ENCODE assay signal across 21 cellular contexts in the genomic region with DNA sequence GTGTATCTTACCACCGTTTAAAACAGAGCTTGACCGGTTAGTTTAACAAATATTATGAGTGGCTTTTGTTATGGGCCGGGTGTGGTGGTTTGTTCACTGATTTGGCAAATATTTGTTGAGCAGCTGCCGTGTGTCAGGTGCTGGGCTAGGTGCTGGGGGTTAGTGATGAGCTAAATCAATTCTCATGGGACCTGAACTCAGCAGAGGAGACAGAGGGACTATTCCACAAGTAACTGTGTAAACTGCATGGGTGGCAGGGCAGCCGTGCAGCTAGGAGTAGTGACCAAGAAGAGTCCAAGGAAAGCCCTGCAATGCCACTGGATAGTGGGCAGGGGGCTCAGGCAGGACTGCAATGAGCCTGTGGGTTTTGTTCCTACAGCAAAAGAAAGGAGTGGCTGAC. TPM values are rescaled to one million over a fixed set of nuclear protein-coding genes. Genes with fewer than 3 reads are reported as not detected.
DNase-seq lines count a peak whose midpoint lies in the region; ATAC-seq and TF ChIP-seq lines count a peak whose summit lies in the region.
"Had no signal": no experiment of that assay in that cellular context is flagged by ENCODE, and none has a peak within 500 bp of the region (broad histone marks: within the 10 kb centered on the region; RNA-seq: fewer than 3 reads in every experiment).

No MANE protein-coding gene starts in this region.

- H3K9me3 ChIP-seq in OCI-LY7 (ENCODE audit: low read length) (no peaks in the 10 kb centered on the region), mucosa of descending colon (no peaks in the 10 kb centered on the region)
- H3K9me3 ChIP-seq: ascending aorta, tibial nerve had no signal

- H4K20me1 ChIP-seq in OCI-LY7 (ENCODE audit: insufficient read depth, low read length): no peaks in the 10 kb centered on the region

- H3K9me2 ChIP-seq in OCI-LY7 (ENCODE audit: insufficient read depth, low read length): no peaks in the 10 kb centered on the region

- no peaks in the 10 kb centered on the region for H3K79me2 ChIP-seq in OCI-LY7 (ENCODE audit: insufficient read depth, low read depth, low read length)

- H3K36me3 ChIP-seq in OCI-LY7 (ENCODE audit: insufficient read depth, low read length) (no peaks in the 10 kb centered on the region), mucosa of descending colon (ENCODE audit: low read depth) (no peaks in the 10 kb centered on the region)
- H3K36me3 ChIP-seq: ascending aorta, tibial nerve had no signal

- POLR2A ChIA-PET in OCI-LY7 (lab: Charles Lee): interaction anchor here (0.7 kb wide), 1 partner anchor 159 kb away, joined by 3 read pairs; no protein-coding TSS in a partner anchor

- DNase-seq in DMS53 (lab: John Stamatoyannopoulos, UW) (peak; percentile 66), NAMALWA (ENCODE audit: low spot score) (peak; percentile 39), OCI-LY7 (ENCODE audit: low spot score) (peak; percentile 64), mucosa of descending colon (no peak), NCI-H187 (lab: John Stamatoyannopoulos, UW) (no peak), DMS79 treated with DMSO at 0.1 percent for 48 hours (lab: John Stamatoyannopoulos, UW) (no peak)
- DNase-seq in NK-92 treated with Interleukin-12 subunit alpha and Interleukin-12 subunit beta, amount 100 ng/mL, for 24 hours (lab: John Stamatoyannopoulos, UW): no peak
- DNase-seq: activated CD8-positive, alpha-beta T cell treated with anti-CD3 and anti-CD28 coated beads for 36 hours; activated T-cell treated with anti-CD3 and anti-CD28 coated beads, Interleukin-2, amount 50 U/mL, for 4 hours; foreskin fibroblast; hippocampal formation; NCI-H187 treated with DMSO at 0.1 percent for 48 hours; stimulated activated CD4-positive, alpha-beta T cell treated with anti-CD3 and anti-CD28 coated beads, Interleukin-2, amount 100 ng/mL, for 48 hours; stimulated activated naive CD8-positive, alpha-beta T cell treated with anti-CD3 and anti-CD28 coated beads, Interleukin-15, Interleukin-2, amounts not matched to agents 100 U/mL and 50 U/mL, for 24 hours; T-helper 9 cell had no signal

- H3K4me3 ChIP-seq in OCI-LY7 (ENCODE audit: low read depth, low read length, poor library complexity, severe bottlenecking) (no peak overlapping the region), mucosa of descending colon (no peak overlapping the region)
- H3K4me3 ChIP-seq: ascending aorta, K562, smooth muscle cell, tibial nerve had no signal

- TF ChIP-seq CTCF in OCI-LY7 (conservative IDR thresholded peaks at IDR 0.05; ENCODE audit: low read length): no peak
- no peak for TF ChIP-seq CTCF in mucosa of descending colon (IDR thresholded peaks at IDR 0.05)

- CTCF ChIA-PET in OCI-LY7 (lab: Charles Lee; ENCODE audit: unreplicated experiment): interaction anchor here (0.5 kb wide), 1 partner anchor 236 kb away, joined by 3 read pairs; no protein-coding TSS in a partner anchor

- no peak overlapping the region for H3K27ac ChIP-seq in OCI-LY7 (ENCODE audit: low read depth, low read length, poor library complexity, severe bottlenecking)
- H3K27ac ChIP-seq: ascending aorta, epithelial cell of prostate, tibial nerve had no signal

- ATAC-seq in mucosa of descending colon (peak; percentile 29), GM18909 (IDR thresholded peaks at IDR 0.05; ENCODE audit: poor library complexity, unreplicated experiment) (no peak)
- ATAC-seq: activated CD8-positive, alpha-beta T cell treated with anti-CD3 and anti-CD28 coated beads for 36 hours; activated T-cell treated with anti-CD3 and anti-CD28 coated beads, Interleukin-2, amount 50 U/mL, for 4 hours; K562; stimulated activated naive CD8-positive, alpha-beta T cell treated with anti-CD3 and anti-CD28 coated beads, Interleukin-15, Interleukin-2, amounts not matched to agents 100 U/mL and 50 U/mL, for 24 hours had no signal

- peak overlapping the region; percentile 53 for H3K4me2 ChIP-seq in OCI-LY7 (ENCODE audit: low read length)
- H3K4me2 ChIP-seq: smooth muscle cell had no signal

- H3K4me1 ChIP-seq in OCI-LY7 (ENCODE audit: insufficient read depth, low read length, poor library complexity, severe bottlenecking) (peaks cover 29% of the 10 kb centered on the region), mucosa of descending colon (ENCODE audit: low read depth) (no peaks in the 10 kb centered on the region)
- H3K4me1 ChIP-seq: ascending aorta had no signal

- intact Hi-C loops in OCI-LY7 (cut with micrococcal nuclease; ENCODE audit: unreplicated experiment) (loop anchor here (10.0 kb wide), 1 partner anchor 350 kb away; no protein-coding TSS in a partner anchor), mucosa of descending colon (cut with DNase I, micrococcal nuclease) (no loop called here)

- peak overlapping the region; percentile 44; the same call in 1 of the 2 replicates for H2AFZ ChIP-seq in OCI-LY7 (ENCODE audit: low read length)

- no TSS peak for BruUV-seq in OCI-LY7 (replicated peaks; lab: Mats Ljungman, UMichigan)

RNA-seq across cellular contexts. Expression of gene C2CD2, which starts 11.2 kb away (rescaled TPM):
- 3.4 and 4.5 TPM in 2 replicates for total RNA-seq in OCI-LY7 (2014; rRNA removed; shearing (Covaris generic))
- total RNA-seq in OCI-LY7 (2022) (5.9 and 8.9 TPM in 2 replicates), mucosa of descending colon (10 to 100 TPM in 2 of 3 donors, 1 to 10 TPM in 1; 9.4 to 29.1 (median 17.8) TPM)

RNA-seq across cellular contexts. Expression of gene ZBTB21, which starts 45.1 kb away (rescaled TPM):
- 10.0 and 12.4 TPM in 2 replicates for total RNA-seq in OCI-LY7 (2014; rRNA removed; shearing (Covaris generic))
- 19.6 and 22.6 TPM in 2 replicates for total RNA-seq in OCI-LY7 (2022)
- 10 to 100 TPM; 11.8 to 18.9 (median 14.6) TPM for total RNA-seq in mucosa of descending colon

Comparison
In these comparisons a context has a peak if more than half of its experiments do, and no peak if none do; other contexts are left out.
1. DNase-seq: peak in DMS53 (single experiment), NAMALWA (single experiment) and OCI-LY7 (single experiment); none in mucosa of descending colon (0 of 3), NK-92 treated with Interleukin-12 subunit alpha and Interleukin-12 subunit beta, amount 100 ng/mL, for 24 hours (single experiment), NCI-H187 (0 of 2) and DMS79 treated with DMSO at 0.1 percent for 48 hours (single experiment).